Comparison of ENCODE assay signal across 21 cellular contexts in genomic region chr4:37584087-37584486, GRCh38.
"Had no signal": no experiment of that assay in that cellular context is flagged by ENCODE, and none has a peak within 500 bp of the region (broad histone marks: within the 10 kb centered on the region; RNA-seq: fewer than 3 reads in every experiment).

No MANE protein-coding gene starts in this region.

- FAIRE-seq: endometrium, TTC549 had no signal

- H3K4me1 ChIP-seq: heart left ventricle, left ventricle myocardium inferior, uterus had no signal

- DNase-seq: activated CD4-positive, alpha-beta T cell treated with anti-CD3 and anti-CD28 coated beads, Interleukin-2, amount 50 U/mL, for 1 hour; activated CD4-positive, CD25-positive, alpha-beta regulatory T cell; activated effector memory CD4-positive, alpha-beta T cell treated with Interleukin-2 at 50 U/mL for 16 hours; activated T-cell treated with anti-CD3 and anti-CD28 coated beads, Interleukin-2, amount 50 U/mL, for 1 hour; amniotic stem cell; dorsolateral prefrontal cortex; foreskin melanocyte; heart left ventricle; islet precursor cell; left ventricle myocardium inferior; mesendoderm; naive thymus-derived CD4-positive, alpha-beta T cell; stimulated activated CD4-positive, alpha-beta T cell treated with anti-CD3 and anti-CD28 coated beads, Interleukin-12 subunit alpha, Interleukin-12 subunit beta, amount 100 ng/mL, for 4 hours; stimulated activated naive CD4-positive, alpha-beta T cell treated with Interleukin-2 at 50 U/mL for 16 hours; T-helper 2 cell; uterus had no signal

- H3K4me3 ChIP-seq: dorsolateral prefrontal cortex, heart left ventricle, left ventricle myocardium inferior, uterus had no signal

- ATAC-seq: activated naive CD4-positive, alpha-beta T cell treated with anti-CD3 and anti-CD28 coated beads, Interleukin-2, amount 50 U/mL, for 72 hours; heart left ventricle; naive thymus-derived CD4-positive, alpha-beta T cell; sciatic nerve had no signal

- H3K4me1 Mint-ChIP-seq: brain had no signal

- H3K36me3 ChIP-seq: heart left ventricle, left ventricle myocardium inferior, uterus had no signal

- H3K27ac ChIP-seq: dorsolateral prefrontal cortex, heart left ventricle, left ventricle myocardium inferior, uterus had no signal

- H3K27ac Mint-ChIP-seq: activated naive CD4-positive, alpha-beta T cell treated with anti-CD3 and anti-CD28 coated beads, Interleukin-2, amount 50 U/mL, for 72 hours had no signal

- H3K27me3 ChIP-seq: heart left ventricle, uterus had no signal
